Comparison of ENCODE assay signal across 17 cellular contexts in the genomic region with DNA sequence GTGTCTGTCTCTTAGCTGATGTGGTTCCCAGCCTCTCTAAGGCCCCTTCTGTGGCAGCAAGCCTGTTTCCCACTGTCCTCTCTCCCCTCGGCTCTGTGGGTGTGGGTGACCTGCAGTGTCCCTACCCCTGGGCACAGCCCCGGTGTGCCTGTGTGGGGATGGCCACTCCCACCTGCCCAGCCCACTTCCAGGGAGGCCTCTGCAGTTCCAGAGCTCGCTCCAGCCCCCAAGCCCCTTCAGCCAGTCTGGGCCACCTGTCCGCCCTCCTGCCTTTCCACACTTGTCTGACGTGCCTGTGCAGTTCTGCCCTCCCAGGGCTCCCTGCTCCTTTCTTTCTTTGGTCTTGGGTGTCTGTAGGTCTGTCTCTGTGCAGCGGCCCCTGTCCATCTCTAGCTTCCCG.
DNase-seq lines count a peak whose midpoint lies in the region; ATAC-seq lines count a peak whose summit lies in the region.
"Had no signal": no experiment of that assay in that cellular context is flagged by ENCODE, and none has a peak within 500 bp of the region (broad histone marks: within the 10 kb centered on the region; RNA-seq: fewer than 3 reads in every experiment).

No MANE protein-coding gene starts in this region.

- H2BK120ac ChIP-seq in mesenchymal stem cell (ENCODE audit: low read depth, low read length): no peak overlapping the region

- peaks cover 67 to 81% of the 10 kb centered on the region in 2 experiments for H3K36me3 ChIP-seq in mesenchymal stem cell (ENCODE audit: control insufficient read depth in 1 of 2, insufficient read depth in 2 of 2, low read depth in 1 of 2, low read length in 2 of 2)

- no peak overlapping the region for H2AK5ac ChIP-seq in mesenchymal stem cell (ENCODE audit: low read length, severe bottlenecking)

- peaks cover 35% of the 10 kb centered on the region for H3K79me1 ChIP-seq in mesenchymal stem cell (replicated peaks; ENCODE audit: low read length, poor library complexity, severe bottlenecking)

- peak overlapping the region in 1 of 2 experiments; percentile 61 for H3K18ac ChIP-seq in mesenchymal stem cell (ENCODE audit: low read depth in 1 of 2, low read length in 2 of 2)

- H3K4ac ChIP-seq in mesenchymal stem cell (ENCODE audit: low read depth in 1 of 2, low read length in 2 of 2): peak overlapping the region; percentile 0 to 18

- no peak overlapping the region for H2AFZ ChIP-seq in mesenchymal stem cell (ENCODE audit: low read depth, low read length)

- peaks cover 45% of the 10 kb centered on the region for H3K4me1 ChIP-seq in mesenchymal stem cell (ENCODE audit: control insufficient read depth, insufficient read depth, low read depth, low read length)

- peak overlapping the region; percentile 3 for H4K8ac ChIP-seq in mesenchymal stem cell (ENCODE audit: low read length)

- H3K9me3 ChIP-seq in mesenchymal stem cell (ENCODE audit: control insufficient read depth, low read length): no peaks in the 10 kb centered on the region

- no peak overlapping the region for H3K4me3 ChIP-seq in mesenchymal stem cell (ENCODE audit: insufficient read depth in 1 of 2, low read depth in 1 of 2, low read length in 2 of 2)

- 72% methylated on average over 7 of the region's 7 CpGs for WGBS in mesenchymal stem cell

- H3K14ac ChIP-seq in mesenchymal stem cell (ENCODE audit: low read length in 2 of 2): peak overlapping the region in 1 of 2 experiments; percentile 37

- DNase-seq in NCI-H82 (lab: John Stamatoyannopoulos, UW) (peak; percentile 23), NCI-H82 treated with DMSO at 0.1 percent for 48 hours (lab: John Stamatoyannopoulos, UW; ENCODE audit: unreplicated experiment) (no peak), mesenchymal stem cell (no peak), DMS153 treated with DMSO at 0.1 percent for 48 hours (lab: John Stamatoyannopoulos, UW; ENCODE audit: unreplicated experiment) (no peak), iPS-NIHi11 (ENCODE audit: low spot score) (no peak)
- DNase-seq: CD4-positive, CD25-positive, alpha-beta regulatory T cell; dermis blood vessel endothelial cell; immature natural killer cell; NCI-H524 treated with DMSO at 0.1 percent for 48 hours; stimulated activated CD4-positive, alpha-beta T cell treated with anti-CD3 and anti-CD28 coated beads, Interleukin-4, amount 100 ng/mL, for 4 hours; T1000 had no signal

- H2BK15ac ChIP-seq in mesenchymal stem cell (ENCODE audit: low read depth, poor library complexity, severe bottlenecking): peak overlapping the region; percentile 12

- H3K9ac ChIP-seq in mesenchymal stem cell (ENCODE audit: low read length): no peak overlapping the region
- H3K9ac ChIP-seq: KMS-11 had no signal

- H3K27ac ChIP-seq in cingulate gyrus (ENCODE audit: low read depth, low read length) (peak overlapping the region; percentile 22), mesenchymal stem cell (ENCODE audit: low read length, poor library complexity, severe bottlenecking) (no peak overlapping the region), temporal lobe (ENCODE audit: low read depth, low read length) (peak overlapping the region; percentile 67)
- H3K27ac ChIP-seq: 22Rv1, KMS-11 had no signal

- H3K4me2 ChIP-seq in mesenchymal stem cell (ENCODE audit: low read length, poor library complexity, severe bottlenecking): no peak overlapping the region
- H3K4me2 ChIP-seq: KMS-11 had no signal

- peak overlapping the region; percentile 31 for H4K91ac ChIP-seq in mesenchymal stem cell (ENCODE audit: low read length)

- H2BK12ac ChIP-seq in mesenchymal stem cell (ENCODE audit: low read length in 2 of 2): peak overlapping the region in 1 of 2 experiments; percentile 52

- no peak overlapping the region for H2BK5ac ChIP-seq in mesenchymal stem cell (ENCODE audit: low read depth, low read length, poor library complexity, severe bottlenecking)

- no peak for ATAC-seq in GM21528 (IDR thresholded peaks at IDR 0.05; ENCODE audit: low FRiP score, unreplicated experiment)
- ATAC-seq: stimulated activated effector memory CD8-positive, alpha-beta T cell treated with anti-CD3 and anti-CD28 coated beads, Interleukin-12 subunit alpha, Interleukin-12 subunit beta, amount 100 ng/mL, for 72 hours had no signal

- H3K23ac ChIP-seq in mesenchymal stem cell (ENCODE audit: low read length in 2 of 2): no peak overlapping the region

- H3K27me3 ChIP-seq in mesenchymal stem cell (ENCODE audit: control insufficient read depth in 1 of 2, insufficient read depth in 1 of 2, low read length in 2 of 2): no peaks in the 10 kb centered on the region
